31 cellular contexts compared by ENCODE assay signal in genomic region chr1:62884156-62884740, GRCh38.
"Had no signal": no experiment of that assay in that cellular context is flagged by ENCODE, and none has a peak within 500 bp of the region (broad histone marks: within the 10 kb centered on the region; RNA-seq: fewer than 3 reads in every experiment).

No MANE protein-coding gene starts in this region.

- H3K27me3 ChIP-seq: neural progenitor cell, ovary, testis, tibial artery, upper lobe of right lung, uterus had no signal

- H3K27ac ChIP-seq: neural progenitor cell, ovary, parathyroid adenoma, psoas muscle, skin epidermis, spleen, suprapubic skin, testis, tibial artery, transverse colon, upper lobe of right lung, uterus had no signal

- DNase-seq: natural killer cell; occipital lobe; ovary; posterior cingulate gyrus; psoas muscle; right cardiac atrium; spleen; stimulated activated CD4-positive, alpha-beta T cell treated with anti-CD3 and anti-CD28 coated beads, Interleukin-12 subunit alpha, Interleukin-12 subunit beta, amount 100 ng/mL, for 4 hours; stimulated activated CD4-positive, alpha-beta T cell treated with anti-CD3 and anti-CD28 coated beads, Interleukin-1b, Interleukin-23, amount 100 ng/mL, for 48 hours; stimulated activated CD4-positive, alpha-beta T cell treated with anti-CD3 and anti-CD28 coated beads, Interleukin-4, amount 100 ng/mL, for 1 hour; stimulated activated CD4-positive, alpha-beta T cell treated with anti-CD3 and anti-CD28 coated beads, Interleukin-4, amount 100 ng/mL, for 4 hours; stimulated activated CD8-positive, alpha-beta memory T cell treated with anti-CD3 and anti-CD28 coated beads, Interleukin-4, amount 100 ng/mL, for 48 hours; stimulated activated naive CD4-positive, alpha-beta T cell; stimulated activated naive CD8-positive, alpha-beta T cell treated with anti-CD3 and anti-CD28 coated beads, Interleukin-15, amount 100 ng/mL, for 72 hours; stimulated activated naive CD8-positive, alpha-beta T cell treated with anti-CD3 and anti-CD28 coated beads, Interleukin-15, Interleukin-2, amounts not matched to agents 100 U/mL and 50 U/mL, for 24 hours; substantia nigra; testis; tibial artery; transverse colon; upper lobe of right lung; uterus had no signal

- H3K4me3 ChIP-seq: neural progenitor cell, ovary, psoas muscle, skin epidermis, smooth muscle cell, spleen, suprapubic skin, testis, tibial artery, transverse colon, upper lobe of right lung, uterus had no signal

- H3K9me3 ChIP-seq: psoas muscle, testis, transverse colon, upper lobe of right lung, uterus had no signal

- H3K4me2 ChIP-seq: neural progenitor cell, smooth muscle cell had no signal

- H3K79me2 ChIP-seq: parathyroid adenoma had no signal

- ATAC-seq: natural killer cell; psoas muscle; right cardiac atrium; sciatic nerve; stimulated activated memory B cell treated with anti-CD40 and anti-IgM and Interleukin-4, amounts not matched to agents 10 μg/mL and 1 μg/mL and 100 μg/mL, for 72 hours; stimulated activated naive CD8-positive, alpha-beta T cell treated with anti-CD3 and anti-CD28 coated beads, Interleukin-15, amount 100 ng/mL, for 72 hours; stimulated activated naive CD8-positive, alpha-beta T cell treated with anti-CD3 and anti-CD28 coated beads, Interleukin-15, Interleukin-2, amounts not matched to agents 100 U/mL and 50 U/mL, for 24 hours; upper lobe of right lung had no signal

- H3K36me3 Mint-ChIP-seq: natural killer cell; neural progenitor cell; stimulated activated memory B cell treated with anti-CD40 and anti-IgM and Interleukin-4, amounts not matched to agents 10 μg/mL and 1 μg/mL and 100 μg/mL, for 72 hours; type B pancreatic cell had no signal

- H3K4me3 Mint-ChIP-seq: natural killer cell; nephron; neural progenitor cell; stimulated activated memory B cell treated with anti-CD40 and anti-IgM and Interleukin-4, amounts not matched to agents 10 μg/mL and 1 μg/mL and 100 μg/mL, for 72 hours; stimulated activated naive CD8-positive, alpha-beta T cell treated with anti-CD3 and anti-CD28 coated beads, Interleukin-15, amount 100 ng/mL, for 72 hours; type B pancreatic cell had no signal

- H3K4me1 Mint-ChIP-seq: natural killer cell; nephron; neural progenitor cell; stimulated activated memory B cell treated with anti-CD40 and anti-IgM and Interleukin-4, amounts not matched to agents 10 μg/mL and 1 μg/mL and 100 μg/mL, for 72 hours; stimulated activated naive CD8-positive, alpha-beta T cell treated with anti-CD3 and anti-CD28 coated beads, Interleukin-15, amount 100 ng/mL, for 72 hours had no signal

- H3K27ac Mint-ChIP-seq: natural killer cell; nephron; neural progenitor cell; progenitor cell of endocrine pancreas; stimulated activated memory B cell treated with anti-CD40 and anti-IgM and Interleukin-4, amounts not matched to agents 10 μg/mL and 1 μg/mL and 100 μg/mL, for 72 hours; stimulated activated naive CD8-positive, alpha-beta T cell treated with anti-CD3 and anti-CD28 coated beads, Interleukin-15, amount 100 ng/mL, for 72 hours; type B pancreatic cell had no signal

- H2AFZ ChIP-seq: neural progenitor cell, parathyroid adenoma had no signal

- H3K36me3 ChIP-seq: neural progenitor cell, ovary, spleen, suprapubic skin, tibial artery, transverse colon, upper lobe of right lung, uterus had no signal

- H3K9ac ChIP-seq: neural progenitor cell, parathyroid adenoma had no signal

- H3K4me1 ChIP-seq: neural progenitor cell, parathyroid adenoma, psoas muscle, spleen, suprapubic skin, testis, tibial artery, transverse colon, upper lobe of right lung, uterus had no signal

- H3K9me3 Mint-ChIP-seq: nephron; neural progenitor cell; stimulated activated memory B cell treated with anti-CD40 and anti-IgM and Interleukin-4, amounts not matched to agents 10 μg/mL and 1 μg/mL and 100 μg/mL, for 72 hours; stimulated activated naive CD8-positive, alpha-beta T cell treated with anti-CD3 and anti-CD28 coated beads, Interleukin-15, amount 100 ng/mL, for 72 hours; type B pancreatic cell had no signal
